In the genomic region with DNA sequence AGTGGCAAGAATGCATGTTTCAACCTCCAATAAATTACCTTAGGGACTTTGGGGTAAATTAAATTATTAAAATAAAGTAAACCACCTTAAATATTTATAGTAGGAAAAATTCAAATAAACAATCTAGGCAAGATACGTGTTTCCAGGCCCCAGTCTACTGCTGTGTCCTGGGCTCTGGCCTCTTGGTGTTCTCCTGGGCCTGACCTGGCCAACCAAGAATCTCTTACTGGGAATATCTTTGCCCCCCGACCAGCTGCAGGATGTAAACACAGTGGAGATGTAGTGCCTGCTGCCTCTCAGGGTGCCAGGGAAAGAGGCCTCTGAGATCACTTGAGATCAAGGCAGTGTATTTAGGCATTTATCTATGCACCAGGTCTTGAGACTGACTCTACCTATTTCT, we compare ENCODE assay signal across 1 cellular context.
TF ChIP-seq lines count a peak whose summit lies in the region.

No MANE protein-coding gene starts in this region.

TF ChIP-seq in H1, 55 proteins besides CTCF, POLR2A, EP300 and RAD21:
- TF ChIP-seq SUZ12 (IDR thresholded peaks at IDR 0.05; ENCODE audit: low read length) (no peak), JUN (IDR thresholded peaks at IDR 0.05; ENCODE audit: low read depth, low read length) (no peak), MAFK (IDR thresholded peaks at IDR 0.05; ENCODE audit: low read depth, low read length) (no peak), RNF2 (IDR thresholded peaks at IDR 0.05; ENCODE audit: borderline replicate concordance, low read depth, low read length, missing control alignments, poor library complexity, severe bottlenecking) (no peak), SIN3A (conservative IDR thresholded peaks at IDR 0.05 in 1 of 2, IDR thresholded peaks at IDR 0.05 in 1 of 2; ENCODE audit: low read depth in 1 of 2, low read length in 2 of 2) (no peak), BACH1 (IDR thresholded peaks at IDR 0.05; ENCODE audit: low read length) (no peak), NANOG (IDR thresholded peaks at IDR 0.05; ENCODE audit: insufficient read depth, low read depth, low read length, poor library complexity, severe bottlenecking) (no peak), KDM5A (IDR thresholded peaks at IDR 0.05; ENCODE audit: low read length) (no peak), BCL11A (IDR thresholded peaks at IDR 0.05; ENCODE audit: low read depth in 2 of 2, low read length in 2 of 2) (no peak), SP1 (IDR thresholded peaks at IDR 0.05; ENCODE audit: low read depth, low read length) (no peak), YY1 (IDR thresholded peaks at IDR 0.05; ENCODE audit: low read depth, low read length) (no peak), TAF7 (optimal IDR thresholded peaks at IDR 0.05; ENCODE audit: borderline replicate concordance, low read depth, low read length) (no peak), PHF8 (conservative IDR thresholded peaks at IDR 0.05; ENCODE audit: low read depth, low read length) (no peak), SP2 (IDR thresholded peaks at IDR 0.05; ENCODE audit: low read length) (no peak), SRF (IDR thresholded peaks at IDR 0.05; ENCODE audit: low read depth, low read length) (no peak)
